In genomic region chr10:3192856-3193635, GRCh38 we compare ENCODE assay signal across 8 cellular contexts. TPM values are rescaled to one million over a fixed set of nuclear protein-coding genes. Genes with fewer than 3 reads are reported as not detected.
DNase-seq lines count a peak whose midpoint lies in the region; ATAC-seq, FAIRE-seq and TF ChIP-seq lines count a peak whose summit lies in the region.

No MANE protein-coding gene starts in this region.

- peak; percentile 86 for TF ChIP-seq CTCF in fibroblast of villous mesenchyme (IDR thresholded peaks at IDR 0.05; ENCODE audit: insufficient read depth, low read depth, low read length)
- TF ChIP-seq CTCF in omental fat pad (IDR thresholded peaks at IDR 0.05), result peak in 2 of 3 donors; percentile 36 to 59

- H3K4me2 ChIP-seq in GM23248 (ENCODE audit: unreplicated experiment), result peak overlapping the region; percentile 76

- no peak for FAIRE-seq in urothelium cell line (lab: Jason Lieb, UNC)

- DNase-seq in AG20443 (ENCODE audit: low spot score) (peak; percentile 74), GM23248 (peak; percentile 86), NCI-H748 (lab: John Stamatoyannopoulos, UW; ENCODE audit: unreplicated experiment) (peak; percentile 86), activated T-cell treated with anti-CD3 and anti-CD28 coated beads for 48 hours (ENCODE audit: low read depth) (peak; percentile 28), fibroblast of villous mesenchyme (ENCODE audit: low read depth) (peak; percentile 70), omental fat pad (ENCODE audit: low spot score) (peak; percentile 56), urothelium cell line (ENCODE audit: low spot score) (peak; percentile 14)

- H4K20me1 ChIP-seq in GM23248 (ENCODE audit: insufficient read depth), result no peaks in the 10 kb centered on the region

- no peaks in the 10 kb centered on the region for H3K9me3 ChIP-seq in GM23248 (ENCODE audit: low read depth)

- no peaks in the 10 kb centered on the region for H3K9me2 ChIP-seq in GM23248 (ENCODE audit: insufficient read depth)

- H3K4me3 ChIP-seq in GM23248 (peak overlapping the region; percentile 65), fibroblast of villous mesenchyme (ENCODE audit: low read depth, low read length) (peak overlapping the region; percentile 36)

- peaks cover 6% of the 10 kb centered on the region; the same call in 1 of the 2 replicates for H3F3A ChIP-seq in GM23248 (ENCODE audit: insufficient read depth)

- H3K9ac ChIP-seq in GM23248, result peak overlapping the region; percentile 44

- H3K4me1 ChIP-seq in GM23248 (ENCODE audit: insufficient read depth), result peaks cover 10% of the 10 kb centered on the region

- in situ Hi-C loops in GM23248 (cut with MboI), result no loop called here

- ATAC-seq in omental fat pad (ENCODE audit: low FRiP score), result no peak
- ATAC-seq in GM18867 (IDR thresholded peaks at IDR 0.05; ENCODE audit: unreplicated experiment), result no peak

- H3K27me3 ChIP-seq in GM23248 (replicated peaks; ENCODE audit: insufficient read depth), result no peaks in the 10 kb centered on the region

- peak overlapping the region; percentile 80 for H2AFZ ChIP-seq in GM23248

- 3 to 5% methylated on average over 19 of the region's 19 CpGs for WGBS in GM23248 (ENCODE audit: low coverage in 1 of 2, low lambda C conversion rate in 2 of 2, missing lambda C conversion rate in 2 of 2), 2 experiments

- no peaks in the 10 kb centered on the region for H3K36me3 ChIP-seq in GM23248 (ENCODE audit: low read depth)

- no peak overlapping the region for H3K27ac ChIP-seq in GM23248

- H3K79me2 ChIP-seq in GM23248 (ENCODE audit: insufficient read depth), result no peaks in the 10 kb centered on the region

RNA-seq across cellular contexts. Expression of gene PITRM1, which starts 20.5 kb away (rescaled TPM):
- 75.5 and 94.4 TPM in 2 replicates for total RNA-seq in GM23248 (2014; rRNA removed; shearing (Covaris generic))
- polyA plus RNA-seq in GM23248 (2016; fragmentation: Nextera tagmentation; extraction: Ambion mirVana), result 79.7 and 81.9 TPM in 2 replicates
- total RNA-seq in fibroblast of villous mesenchyme (84.6 and 88.3 TPM in 2 replicates), omental fat pad (100 to 1,000 TPM in 1 of 4 donors, 10 to 100 TPM in 3; 67.6 to 107 (median 74.0) TPM)

Comparison
In these comparisons a context has a peak if more than half of its experiments do, and no peak if none do; other contexts are left out.
1. DNase-seq: peak in every context shown above with its lines; median percentile 86 in GM23248; 86 in NCI-H748; 74 in AG20443; 70 in fibroblast of villous mesenchyme; 56 in omental fat pad; 28 in activated T-cell treated with anti-CD3 and anti-CD28 coated beads for 48 hours; 14 in urothelium cell line.